10 cellular contexts compared by ENCODE assay signal in genomic region chr19:18470153-18470552, GRCh38. TPM values are rescaled to one million over a fixed set of nuclear protein-coding genes. Genes with fewer than 3 reads are reported as not detected.
DNase-seq lines count a peak whose midpoint lies in the region; ATAC-seq, FAIRE-seq and TF ChIP-seq lines count a peak whose summit lies in the region.
"Had no signal": no experiment of that assay in that cellular context is flagged by ENCODE, and none has a peak within 500 bp of the region (broad histone marks: within the 10 kb centered on the region; RNA-seq: fewer than 3 reads in every experiment).

No MANE protein-coding gene starts in this region.

- H3K9me1 ChIP-seq in endothelial cell of umbilical vein (replicated peaks; ENCODE audit: control insufficient read depth, extremely low read depth, insufficient read depth, low read length): no peaks in the 10 kb centered on the region

- H3K4me3 ChIP-seq in NB4 (ENCODE audit: low read depth, low read length): no peak overlapping the region
- no peak overlapping the region for H3K4me3 ChIP-seq in endothelial cell of umbilical vein (replicated peaks in 1 of 3; ENCODE audit: insufficient read depth in 1 of 3, low read depth in 1 of 3, low read length in 3 of 3)
- no peak overlapping the region for H3K4me3 ChIP-seq in retinal pigment epithelial cell (ENCODE audit: low read length)
- H3K4me3 ChIP-seq in transverse colon: no peak overlapping the region
- H3K4me3 ChIP-seq: BLaER1 had no signal

- no peak for ATAC-seq in GM18519 (IDR thresholded peaks at IDR 0.05; ENCODE audit: low FRiP score, unreplicated experiment)
- ATAC-seq in GM19035 (IDR thresholded peaks at IDR 0.05; ENCODE audit: unreplicated experiment): no peak

- TF ChIP-seq CTCF in NB4 (IDR thresholded peaks at IDR 0.05; ENCODE audit: low read depth, low read length) (peak; percentile 55), endothelial cell of umbilical vein (IDR thresholded peaks at IDR 0.05; ENCODE audit: extremely low read depth in 1 of 2, insufficient read depth in 1 of 2, low read depth in 1 of 2, low read length in 2 of 2) (peak; percentile 17 to 68), retinal pigment epithelial cell (conservative IDR thresholded peaks at IDR 0.05; ENCODE audit: low read depth, low read length) (peak; percentile 60), transverse colon (IDR thresholded peaks at IDR 0.05) (peak in 2 of 5 experiments; percentile 10 to 32)

- in situ Hi-C loops in transverse colon (cut with MboI; ENCODE audit: low pct_ligation_motif_present in 1 of 4, low pct_unique_long_range_greater_than_20kb in 1 of 4, low sequenced_read_pairs in 3 of 4): loop anchor here (25.0 kb wide), 3 partner anchors 117 to 392 kb away; partner anchors contain the start of genes REX1BD (in 2 of the 4) and UPF1 (in 2 of the 4)

- TF ChIP-seq EP300 in transverse colon (IDR thresholded peaks at IDR 0.05; ENCODE audit: low read depth): no peak

- CTCF ChIA-PET in endothelial cell of umbilical vein (lab: Charles Lee): interaction anchor here (0.7 to 4.3 kb wide), 27 partner anchors 8 to 397 kb away, joined by 3 to 25 read pairs (median 5); partner anchors contain the start of genes ELL, KXD1, REX1BD and UBA52

- intact Hi-C loops in endothelial cell of umbilical vein (cut with micrococcal nuclease) (loop anchor here (5.0 kb wide), 1 partner anchor 102 kb away; the partner anchor contains the start of gene UBA52), transverse colon (cut with DNase I; ENCODE audit: low total_unique reads) (no loop called here)

- H3K27ac ChIP-seq in endothelial cell of umbilical vein (ENCODE audit: insufficient read depth, low read depth, low read length) (no peak overlapping the region), transverse colon (peak overlapping the region in 2 of 4 donors; percentile 4 to 11)
- H3K27ac ChIP-seq: BLaER1, epithelial cell of prostate had no signal

- POLR2A ChIA-PET in endothelial cell of umbilical vein (lab: Charles Lee): no interaction called here

- H3K36me3 ChIP-seq in endothelial cell of umbilical vein (ENCODE audit: control insufficient read depth in 2 of 2, extremely low read depth in 1 of 2, insufficient read depth in 2 of 2, low read length in 2 of 2): peaks cover 0 to 15% of the 10 kb centered on the region in 2 experiments
- no peaks in the 10 kb centered on the region for H3K36me3 ChIP-seq in transverse colon

- peak; percentile 55 for FAIRE-seq in endothelial cell of umbilical vein (lab: Jason Lieb, UNC)

- peaks cover 11% of the 10 kb centered on the region for H3K79me2 ChIP-seq in endothelial cell of umbilical vein (ENCODE audit: control insufficient read depth, insufficient read depth, low read length)

- 78% methylated on average over 5 of the region's 5 CpGs; no CpG with 5 or more reads in 1 of the 2 donors for WGBS in transverse colon (ENCODE audit: low coverage in 1 of 2), 2 donors

- DNase-seq in NCI-H146 (lab: John Stamatoyannopoulos, UW) (peak; percentile 26), NCI-H146 treated with DMSO at 0.1 percent for 48 hours (lab: John Stamatoyannopoulos, UW; ENCODE audit: unreplicated experiment) (no peak), NB4 (ENCODE audit: low read depth) (peak; percentile 59), endothelial cell of umbilical vein (ENCODE audit: low read depth, low spot score) (peak; percentile 26), retinal pigment epithelial cell (ENCODE audit: low read depth) (no peak), transverse colon (no peak)

- no peaks in the 10 kb centered on the region for H4K20me1 ChIP-seq in endothelial cell of umbilical vein (replicated peaks; ENCODE audit: control insufficient read depth, extremely low read depth, insufficient read depth, low read length)

- H3K9me3 ChIP-seq in endothelial cell of umbilical vein (replicated peaks; ENCODE audit: control insufficient read depth, insufficient read depth, low read length) (no peaks in the 10 kb centered on the region), transverse colon (no peaks in the 10 kb centered on the region)
- H3K9me3 ChIP-seq: BLaER1 had no signal

- no peaks in the 10 kb centered on the region for H3K4me1 ChIP-seq in endothelial cell of umbilical vein (ENCODE audit: control insufficient read depth, extremely low read depth, insufficient read depth, low read length)
- peaks cover 41 to 54% (median 50%) of the 10 kb centered on the region in 4 donors for H3K4me1 ChIP-seq in transverse colon

- dilution Hi-C loops in endothelial cell of umbilical vein (cut with MboI; ENCODE audit: extremely low pct_ligation_motif_present, low sequenced_read_pairs): no loop called here

- no peak overlapping the region for H3K9ac ChIP-seq in endothelial cell of umbilical vein (replicated peaks; ENCODE audit: extremely low read depth, insufficient read depth, low read length)
- H3K9ac ChIP-seq: BLaER1 had no signal

- H3K27me3 ChIP-seq in endothelial cell of umbilical vein (ENCODE audit: control insufficient read depth in 2 of 2, insufficient read depth in 2 of 2, low read length in 2 of 2) (no peaks in the 10 kb centered on the region), transverse colon (no peaks in the 10 kb centered on the region)
- H3K27me3 ChIP-seq: BLaER1 had no signal

- no peak overlapping the region for H3K4me2 ChIP-seq in endothelial cell of umbilical vein (ENCODE audit: insufficient read depth, low read length)
- H3K4me2 ChIP-seq: BLaER1 had no signal

- no TSS peak for BruUV-seq in endothelial cell of umbilical vein (replicated peaks; lab: Mats Ljungman, UMichigan)

- no peak for TF ChIP-seq POLR2A in NB4 (IDR thresholded peaks at IDR 0.05; ENCODE audit: extremely low read depth, insufficient read length)
- no peak for TF ChIP-seq POLR2A in endothelial cell of umbilical vein (IDR thresholded peaks at IDR 0.05; ENCODE audit: low read depth, low read length)
- no peak for TF ChIP-seq POLR2A in transverse colon (IDR thresholded peaks at IDR 0.05)

- H2AFZ ChIP-seq in endothelial cell of umbilical vein (ENCODE audit: low read depth, low read length): no peak overlapping the region

TF ChIP-seq in endothelial cell of umbilical vein, 7 proteins besides CTCF, POLR2A, EP300 and RAD21:
- no peak for TF ChIP-seq POLR2AphosphoS5 (IDR thresholded peaks at IDR 0.05; ENCODE audit: insufficient read depth, low read depth, low read length)
- no peak for TF ChIP-seq EZH2 (IDR thresholded peaks at IDR 0.05; ENCODE audit: borderline replicate concordance, low read depth, low read length, severe bottlenecking)
- no peak for TF ChIP-seq FOS (IDR thresholded peaks at IDR 0.05; ENCODE audit: borderline replicate concordance, insufficient read depth, low read length)
- TF ChIP-seq JUN (IDR thresholded peaks at IDR 0.05; ENCODE audit: borderline replicate concordance, insufficient read depth, insufficient read length, low read depth): no peak
- TF ChIP-seq MAX (IDR thresholded peaks at IDR 0.05; ENCODE audit: insufficient read depth, insufficient read length): no peak
- TF ChIP-seq GATA2 (IDR thresholded peaks at IDR 0.05; ENCODE audit: insufficient read depth, insufficient read length, low read depth, low read length): no peak
TF ChIP-seq in endothelial cell of umbilical vein: peak in this region for 0.

RNA-seq across cellular contexts. Expression of gene ISYNA1, which starts 32.2 kb away (rescaled TPM):
- 70.2 and 74.1 TPM in 2 replicates for total RNA-seq in endothelial cell of umbilical vein
- 69.0 and 85.0 TPM in 2 replicates for polyA plus RNA-seq in endothelial cell of umbilical vein
- polyA plus RNA-seq in endothelial cell of umbilical vein (2011; cell fraction: cytosol; rRNA removed): 32.0 and 38.7 TPM in 2 replicates
- 145 and 173 TPM in 2 replicates for polyA plus RNA-seq in endothelial cell of umbilical vein (2011; cell fraction: nucleus; rRNA removed)
- polyA plus RNA-seq in endothelial cell of umbilical vein (2012): 38.7 and 63.2 TPM in 2 replicates
- polyA minus RNA-seq in endothelial cell of umbilical vein: 26.2 and 34.8 TPM in 2 replicates
- not detected for polyA minus RNA-seq in endothelial cell of umbilical vein (2011; cell fraction: cytosol; rRNA and poly(A)+ RNA removed)
- 12.2 and 26.3 TPM in 2 replicates for polyA minus RNA-seq in endothelial cell of umbilical vein (2011; cell fraction: nucleus; rRNA and poly(A)+ RNA removed)
- 10 to 100 TPM in 2 of 4 donors, 1 to 10 TPM in 2; 3.0 to 15.1 (median 8.8) TPM for total RNA-seq in transverse colon

RNA-seq across cellular contexts. Expression of gene SSBP4, which starts 51.0 kb away (rescaled TPM):
- total RNA-seq in endothelial cell of umbilical vein (140 and 151 TPM in 2 replicates), transverse colon (10 to 100 TPM in 3 of 4 donors, 1 to 10 TPM in 1; 9.4 to 40.4 (median 32.2) TPM)
- polyA plus RNA-seq in endothelial cell of umbilical vein: 89.6 and 116 TPM in 2 replicates
- polyA plus RNA-seq in endothelial cell of umbilical vein (2011; cell fraction: cytosol; rRNA removed): 43.5 and 75.7 TPM in 2 replicates
- 116 and 121 TPM in 2 replicates for polyA plus RNA-seq in endothelial cell of umbilical vein (2011; cell fraction: nucleus; rRNA removed)
- 50.5 and 101 TPM in 2 replicates for polyA plus RNA-seq in endothelial cell of umbilical vein (2012)
- 12.7 and 21.8 TPM in 2 replicates for polyA minus RNA-seq in endothelial cell of umbilical vein
- polyA minus RNA-seq in endothelial cell of umbilical vein (2011; cell fraction: cytosol; rRNA and poly(A)+ RNA removed): 32.1 TPM
- polyA minus RNA-seq in endothelial cell of umbilical vein (2011; cell fraction: nucleus; rRNA and poly(A)+ RNA removed): 27.4 and 63.5 TPM in 2 replicates

RNA-seq across cellular contexts. Expression of gene ELL, which starts 51.7 kb away (rescaled TPM):
- total RNA-seq in endothelial cell of umbilical vein (15.5 and 18.2 TPM in 2 replicates), transverse colon (10 to 100 TPM; 16.2 to 72.2 (median 18.0) TPM)
- 9.9 and 13.4 TPM in 2 replicates for polyA plus RNA-seq in endothelial cell of umbilical vein
- polyA plus RNA-seq in endothelial cell of umbilical vein (2011; cell fraction: cytosol; rRNA removed): 6.0 and 8.9 TPM in 2 replicates
- polyA plus RNA-seq in endothelial cell of umbilical vein (2011; cell fraction: nucleus; rRNA removed): 17.1 and 19.4 TPM in 2 replicates
- 8.3 and 9.7 TPM in 2 replicates for polyA plus RNA-seq in endothelial cell of umbilical vein (2012)
- 8.3 and 11.7 TPM in 2 replicates for polyA minus RNA-seq in endothelial cell of umbilical vein
- 7.1 TPM for polyA minus RNA-seq in endothelial cell of umbilical vein (2011; cell fraction: cytosol; rRNA and poly(A)+ RNA removed)
- polyA minus RNA-seq in endothelial cell of umbilical vein (2011; cell fraction: nucleus; rRNA and poly(A)+ RNA removed): 11.2 and 18.2 TPM in 2 replicates

Comparison
In these comparisons a context has a peak if more than half of its experiments do, and no peak if none do; other contexts are left out.
1. DNase-seq: peak in NCI-H146 (single experiment), NB4 (single experiment) and endothelial cell of umbilical vein (single experiment); none in NCI-H146 treated with DMSO at 0.1 percent for 48 hours (single experiment), retinal pigment epithelial cell (single experiment) and transverse colon (single experiment).